ENCODE assay signal across 23 cellular contexts in genomic region chr3:59392116-59392515, GRCh38.
DNase-seq lines count a peak whose midpoint lies in the region; ATAC-seq and TF ChIP-seq lines count a peak whose summit lies in the region.
"Had no signal": no experiment of that assay in that cellular context is flagged by ENCODE, and none has a peak within 500 bp of the region (broad histone marks: within the 10 kb centered on the region; RNA-seq: fewer than 3 reads in every experiment).

No MANE protein-coding gene starts in this region.

- H3K27me3 ChIP-seq in CD4-positive, alpha-beta T cell (ENCODE audit: control insufficient read depth, insufficient read depth, low read length) = no peaks in the 10 kb centered on the region
- H3K27me3 ChIP-seq: BE2C had no signal

- H3K9me3 Mint-ChIP-seq in activated T-helper 1 cell treated with anti-CD3 and anti-CD28 coated beads, Interleukin-12 subunit alpha, Interleukin-12 subunit beta, Interleukin-2, Interleukin-4 antibody, amounts not matched to agents 30 ng/mL and 10 ng/mL and 1 ng/mL, durations not matched to agents 14 hours and 24 hours and 36 hours = peaks cover 26% of the 10 kb centered on the region
- no peaks in the 10 kb centered on the region for H3K9me3 Mint-ChIP-seq in CD4-positive, alpha-beta T cell

- DNase-seq in CD1c-positive myeloid dendritic cell (ENCODE audit: extremely low spot score) = peak; percentile 11
- peak; percentile 57 for DNase-seq in COLO829 (ENCODE audit: low spot score)
- no peak for DNase-seq in activated T-helper 1 cell treated with anti-CD3 and anti-CD28 coated beads, Interleukin-12 subunit alpha, Interleukin-12 subunit beta, Interleukin-2, Interleukin-4 antibody, amounts not matched to agents 30 ng/mL and 10 ng/mL and 1 ng/mL, durations not matched to agents 14 hours and 24 hours and 36 hours (ENCODE audit: low spot score)
- peak; percentile 30 for DNase-seq in kidney tubule cell (ENCODE audit: low spot score)
- no peak for DNase-seq in GM19240 (ENCODE audit: insufficient read length, low spot score)
- DNase-seq in CD4-positive, alpha-beta T cell = no peak
- DNase-seq in NCI-H446 (lab: John Stamatoyannopoulos, UW) = no peak
- DNase-seq in GM13977 (ENCODE audit: low spot score) = no peak
- DNase-seq: ACHN; BE2C; C1 segment of cervical spinal cord; CD4-positive, alpha-beta memory T cell; DMS 273 treated with DMSO at 0.1 percent for 48 hours; DMS53; DND-41; EL; H7; HFFc6; IMR-90 had no signal

- POLR2A ChIA-PET in CD4-positive, alpha-beta T cell (lab: Charles Lee) = interaction anchor here (1.1 kb wide), 1 partner anchor 12 kb away, joined by 5 read pairs; no protein-coding TSS in a partner anchor

- ATAC-seq in CD4-positive, alpha-beta T cell (ENCODE audit: poor library complexity) = no peak
- ATAC-seq: GM12878, GM23338, HCT116, K562 had no signal

- H3K4me3 Mint-ChIP-seq in activated T-helper 1 cell treated with anti-CD3 and anti-CD28 coated beads, Interleukin-12 subunit alpha, Interleukin-12 subunit beta, Interleukin-2, Interleukin-4 antibody, amounts not matched to agents 30 ng/mL and 10 ng/mL and 1 ng/mL, durations not matched to agents 14 hours and 24 hours and 36 hours = peak overlapping the region; percentile 67
- no peak overlapping the region for H3K4me3 Mint-ChIP-seq in CD4-positive, alpha-beta T cell
- H3K4me3 Mint-ChIP-seq: CD4-positive, alpha-beta memory T cell; GM23338; HFFc6 had no signal

- no peaks in the 10 kb centered on the region for H3K9me3 ChIP-seq in CD4-positive, alpha-beta T cell (ENCODE audit: control insufficient read depth, low read length)
- H3K9me3 ChIP-seq: BE2C had no signal

- H3K4me1 Mint-ChIP-seq in activated T-helper 1 cell treated with anti-CD3 and anti-CD28 coated beads, Interleukin-12 subunit alpha, Interleukin-12 subunit beta, Interleukin-2, Interleukin-4 antibody, amounts not matched to agents 30 ng/mL and 10 ng/mL and 1 ng/mL, durations not matched to agents 14 hours and 24 hours and 36 hours (ENCODE audit: low read depth) = peaks cover 62% of the 10 kb centered on the region
- H3K4me1 Mint-ChIP-seq in CD4-positive, alpha-beta T cell (ENCODE audit: low read depth) = peaks cover 20% of the 10 kb centered on the region
- H3K4me1 Mint-ChIP-seq: GM23338 had no signal

- peaks cover 11% of the 10 kb centered on the region for H3K36me3 Mint-ChIP-seq in activated T-helper 1 cell treated with anti-CD3 and anti-CD28 coated beads, Interleukin-12 subunit alpha, Interleukin-12 subunit beta, Interleukin-2, Interleukin-4 antibody, amounts not matched to agents 30 ng/mL and 10 ng/mL and 1 ng/mL, durations not matched to agents 14 hours and 24 hours and 36 hours (ENCODE audit: low read depth)
- H3K36me3 Mint-ChIP-seq in CD4-positive, alpha-beta T cell (ENCODE audit: low read depth) = no peaks in the 10 kb centered on the region

- peak overlapping the region; percentile 87 for H3K27ac Mint-ChIP-seq in activated T-helper 1 cell treated with anti-CD3 and anti-CD28 coated beads, Interleukin-12 subunit alpha, Interleukin-12 subunit beta, Interleukin-2, Interleukin-4 antibody, amounts not matched to agents 30 ng/mL and 10 ng/mL and 1 ng/mL, durations not matched to agents 14 hours and 24 hours and 36 hours
- no peak overlapping the region for H3K27ac Mint-ChIP-seq in CD4-positive, alpha-beta T cell
- H3K27ac Mint-ChIP-seq: CD4-positive, alpha-beta memory T cell; GM23338; HFFc6 had no signal

- in situ Hi-C loops in GM13977 (cut with MboI; ENCODE audit: low pct_unique_long_range_greater_than_20kb, low sequenced_read_pairs, unreplicated experiment) = no loop called here

- TF ChIP-seq CTCF in CD4-positive, alpha-beta T cell (IDR thresholded peaks at IDR 0.05) = no peak
- TF ChIP-seq CTCF in GM13977 (IDR thresholded peaks at IDR 0.05; ENCODE audit: extremely low read depth, insufficient read depth, missing control alignments) = no peak

- H3K27me3 Mint-ChIP-seq in activated T-helper 1 cell treated with anti-CD3 and anti-CD28 coated beads, Interleukin-12 subunit alpha, Interleukin-12 subunit beta, Interleukin-2, Interleukin-4 antibody, amounts not matched to agents 30 ng/mL and 10 ng/mL and 1 ng/mL, durations not matched to agents 14 hours and 24 hours and 36 hours (ENCODE audit: insufficient read depth) = no peaks in the 10 kb centered on the region
- H3K27me3 Mint-ChIP-seq in CD4-positive, alpha-beta T cell = no peaks in the 10 kb centered on the region
- H3K27me3 Mint-ChIP-seq: CD4-positive, alpha-beta memory T cell had no signal

- CTCF ChIA-PET in CD4-positive, alpha-beta T cell (lab: Charles Lee) = no interaction called here

- H3K27ac ChIP-seq in CD4-positive, alpha-beta T cell (ENCODE audit: low read depth, low read length) = no peak overlapping the region

- intact Hi-C loops in activated T-helper 1 cell treated with anti-CD3 and anti-CD28 coated beads, Interleukin-12 subunit alpha, Interleukin-12 subunit beta, Interleukin-2, Interleukin-4 antibody, amounts not matched to agents 30 ng/mL and 10 ng/mL and 1 ng/mL, durations not matched to agents 14 hours and 24 hours and 36 hours (cut with micrococcal nuclease) = no loop called here
- intact Hi-C loops in CD4-positive, alpha-beta T cell (cut with DNase I, micrococcal nuclease) = no loop called here

Comparison
In these comparisons a context has a peak if more than half of its experiments do, and no peak if none do; other contexts are left out.
1. DNase-seq: peak in CD1c-positive myeloid dendritic cell (single experiment), COLO829 (single experiment) and kidney tubule cell (single experiment); none in activated T-helper 1 cell treated with anti-CD3 and anti-CD28 coated beads, Interleukin-12 subunit alpha, Interleukin-12 subunit beta, Interleukin-2, Interleukin-4 antibody, amounts not matched to agents 30 ng/mL and 10 ng/mL and 1 ng/mL, durations not matched to agents 14 hours and 24 hours and 36 hours (single experiment), GM19240 (single experiment), CD4-positive, alpha-beta T cell (0 of 10), NCI-H446 (0 of 2) and GM13977 (single experiment).